ENCODE assay signal across 8 cellular contexts in the genomic region with DNA sequence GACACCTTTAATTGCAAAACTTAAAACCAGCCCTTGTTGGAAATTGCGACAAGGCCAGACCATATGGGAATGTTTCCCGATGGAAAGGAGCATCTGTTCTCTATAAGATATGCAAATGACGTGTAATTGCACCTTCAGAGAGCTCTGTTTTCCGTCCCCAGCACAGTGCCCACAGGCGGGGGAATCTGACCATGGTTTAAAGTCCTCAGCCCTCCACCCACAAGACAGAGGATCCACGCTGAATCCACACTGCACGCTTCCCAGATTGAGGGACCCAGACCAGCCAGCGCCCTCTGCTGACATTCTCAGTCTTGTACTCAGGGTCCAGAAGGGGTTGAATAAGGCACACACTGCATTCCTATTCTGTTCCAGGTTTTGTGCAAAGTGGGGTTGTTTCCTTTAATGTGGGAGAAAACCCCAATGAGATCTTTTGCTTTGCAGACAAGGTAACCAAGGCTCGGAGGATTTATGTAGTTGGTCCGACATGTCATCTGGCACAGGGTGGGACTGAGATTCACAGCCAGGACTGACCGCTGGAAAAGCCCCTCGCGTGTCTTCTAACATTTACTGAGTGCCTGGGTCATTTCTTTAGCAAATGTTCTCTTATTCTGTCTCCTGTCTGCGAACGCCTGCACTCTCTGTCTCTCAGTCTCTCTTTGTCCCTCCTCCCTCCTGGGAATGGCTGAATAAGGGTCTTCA. TPM values are rescaled to one million over a fixed set of nuclear protein-coding genes. Genes with fewer than 3 reads are reported as not detected.
DNase-seq lines count a peak whose midpoint lies in the region; ATAC-seq and TF ChIP-seq lines count a peak whose summit lies in the region.

No MANE protein-coding gene starts in this region.

- H3K4me3 ChIP-seq in GM12865 (ENCODE audit: low read depth, low read length) (no peak overlapping the region), fibroblast of villous mesenchyme (ENCODE audit: low read depth, low read length) (no peak overlapping the region)

- no peaks in the 10 kb centered on the region for H3K4me1 Mint-ChIP-seq in activated T-cell treated with anti-CD3 and anti-CD28 coated beads, Interleukin-2, amount 50 U/mL, for 24 hours (ENCODE audit: low read depth)

- ATAC-seq in GM21526 (IDR thresholded peaks at IDR 0.05; ENCODE audit: low FRiP score, unreplicated experiment) (no peak), HG03342 (IDR thresholded peaks at IDR 0.05; ENCODE audit: unreplicated experiment) (no peak)

- no peaks in the 10 kb centered on the region for H3K36me3 Mint-ChIP-seq in activated T-cell treated with anti-CD3 and anti-CD28 coated beads, Interleukin-2, amount 50 U/mL, for 24 hours (ENCODE audit: low read depth)

- no peak overlapping the region for H3K27ac Mint-ChIP-seq in activated T-cell treated with anti-CD3 and anti-CD28 coated beads, Interleukin-2, amount 50 U/mL, for 24 hours

- H3K4me3 Mint-ChIP-seq in activated T-cell treated with anti-CD3 and anti-CD28 coated beads, Interleukin-2, amount 50 U/mL, for 24 hours, result no peak overlapping the region

- no peaks in the 10 kb centered on the region for H3K27me3 Mint-ChIP-seq in activated T-cell treated with anti-CD3 and anti-CD28 coated beads, Interleukin-2, amount 50 U/mL, for 24 hours

- H3K9me3 Mint-ChIP-seq in activated T-cell treated with anti-CD3 and anti-CD28 coated beads, Interleukin-2, amount 50 U/mL, for 24 hours, result no peaks in the 10 kb centered on the region

- DNase-seq in GM12865 (ENCODE audit: low read depth) (peak; percentile 26), NCI-H146 treated with DMSO at 0.1 percent for 48 hours (lab: John Stamatoyannopoulos, UW; ENCODE audit: unreplicated experiment) (peak; percentile 28), fibroblast of villous mesenchyme (ENCODE audit: low read depth) (peak; percentile 65), occipital lobe (lab: John Stamatoyannopoulos, UW) (peak; percentile 38), cortex of kidney (lab: John Stamatoyannopoulos, UW) (no peak)
- DNase-seq in activated T-cell treated with anti-CD3 and anti-CD28 coated beads, Interleukin-2, amount 50 U/mL, for 24 hours, result peak; percentile 42

- peak; percentile 44 for TF ChIP-seq CTCF in GM12865 (IDR thresholded peaks at IDR 0.05; ENCODE audit: insufficient read depth, low read depth, low read length, missing control alignments)
- TF ChIP-seq CTCF in fibroblast of villous mesenchyme (IDR thresholded peaks at IDR 0.05; ENCODE audit: insufficient read depth, low read depth, low read length), result peak; percentile 86

RNA-seq across cellular contexts. Expression of gene KLHL25, which starts 36.8 kb away (rescaled TPM):
- 4.2 and 4.3 TPM in 2 replicates for total RNA-seq in fibroblast of villous mesenchyme
- 32.3 TPM for total RNA-seq in occipital lobe
